Comparison of ENCODE assay signal across 9 cellular contexts in the genomic region with DNA sequence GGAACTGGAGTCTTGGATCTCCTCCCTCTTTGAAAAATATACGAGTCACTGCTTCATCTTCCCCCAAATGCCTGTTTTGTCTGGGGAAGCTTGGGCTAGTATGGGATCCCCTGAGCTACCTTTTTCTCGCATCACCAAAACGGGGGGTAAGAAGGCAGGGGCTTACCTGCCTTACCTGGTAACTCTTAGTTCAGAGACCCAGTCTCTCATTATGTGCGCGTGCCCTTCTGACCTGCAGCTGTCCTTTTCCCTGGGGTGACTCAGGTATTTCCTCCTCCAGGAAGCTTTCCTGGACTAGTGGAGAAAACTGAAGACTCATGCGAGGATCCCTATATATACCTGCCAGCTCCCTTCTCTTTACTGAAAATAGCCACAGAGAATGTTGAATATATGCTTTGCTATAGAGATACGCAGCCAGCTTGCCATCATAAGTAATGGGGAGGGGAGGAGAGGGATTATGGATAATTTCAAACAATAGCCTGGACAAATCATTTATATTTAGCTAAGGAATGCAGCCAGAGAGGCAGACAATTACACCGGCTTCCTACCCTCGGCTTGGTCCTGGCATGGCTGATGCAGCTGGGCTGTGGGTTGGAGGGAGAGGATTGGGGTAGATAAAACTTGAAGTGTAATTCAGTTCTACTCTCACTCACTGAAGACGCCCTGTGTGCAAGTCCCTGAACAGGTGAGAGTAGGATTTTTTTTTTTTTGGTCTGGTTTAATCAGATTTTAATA. TPM values are rescaled to one million over a fixed set of nuclear protein-coding genes. Genes with fewer than 3 reads are reported as not detected.
A peak's percentile ranks its signal among the peaks of the same experiment; 100 is the strongest.
DNase-seq lines count a peak whose midpoint lies in the region; ATAC-seq and TF ChIP-seq lines count a peak whose summit lies in the region.
"Had no signal": no experiment of that assay in that cellular context is flagged by ENCODE, and none has a peak within 500 bp of the region (broad histone marks: within the 10 kb centered on the region; RNA-seq: fewer than 3 reads in every experiment).

No MANE protein-coding gene starts in this region.

- H3K4me1 ChIP-seq in GM23248 (ENCODE audit: insufficient read depth) = peaks cover 4% of the 10 kb centered on the region; the same call in 1 of the 2 replicates
- peaks cover 12 to 29% of the 10 kb centered on the region in 2 donors for H3K4me1 ChIP-seq in gastrocnemius medialis

- peak overlapping the region; percentile 86 for H2AFZ ChIP-seq in GM23248

- H3K4me2 ChIP-seq in GM23248 (ENCODE audit: unreplicated experiment) = peak overlapping the region; percentile 87

- POLR2A ChIA-PET in T-cell (lab: Charles Lee) = no interaction called here

- H3K36me3 Mint-ChIP-seq in T-cell (no peaks in the 10 kb centered on the region), glutamatergic neuron (ENCODE audit: unreplicated experiment) (no peaks in the 10 kb centered on the region)

- H3K27ac ChIP-seq in GM23248 (no peak overlapping the region), gastrocnemius medialis (peak overlapping the region; percentile 74 to 93 (median 89))

- peaks cover 0 to 2% (median 0%) of the 10 kb centered on the region in 3 donors for H3K9me3 Mint-ChIP-seq in T-cell
- H3K9me3 Mint-ChIP-seq in glutamatergic neuron (ENCODE audit: unreplicated experiment) = peaks cover 1% of the 10 kb centered on the region

- H3K4me3 Mint-ChIP-seq in T-cell (peak overlapping the region; percentile 74 to 76 (median 75)), glutamatergic neuron (ENCODE audit: unreplicated experiment) (peak overlapping the region; percentile 88)

- no peaks in the 10 kb centered on the region for H3F3A ChIP-seq in GM23248 (ENCODE audit: insufficient read depth)

- intact Hi-C loops in gastrocnemius medialis (cut with DNase I; ENCODE audit: low total_unique reads) = loop anchor here (2.0 kb wide), 1 partner anchor 43 kb away; no protein-coding TSS in a partner anchor

- CTCF ChIA-PET in T-cell (lab: Charles Lee) = interaction anchor here in 1 of 2 donors (0.5 to 0.6 kb wide), 2 partner anchors 1099 to 1213 kb away, joined by 3 read pairs; no protein-coding TSS in a partner anchor

- no peak for ATAC-seq in T-cell (replicated peaks in 1 of 4)
- ATAC-seq in gastrocnemius medialis = no peak
- ATAC-seq in HG03378 (IDR thresholded peaks at IDR 0.05; ENCODE audit: unreplicated experiment) = no peak
- ATAC-seq in HG02870 (IDR thresholded peaks at IDR 0.05; ENCODE audit: unreplicated experiment) = no peak

- WGBS in GM23248 (ENCODE audit: low coverage in 1 of 2, low lambda C conversion rate in 2 of 2, missing lambda C conversion rate in 2 of 2), 2 experiments = 50 to 57% methylated on average over 10 of the region's 10 CpGs

- peaks cover under 1 to 19% (median 12%) of the 10 kb centered on the region in 3 donors for H3K4me1 Mint-ChIP-seq in T-cell
- peaks cover 7% of the 10 kb centered on the region for H3K4me1 Mint-ChIP-seq in glutamatergic neuron (ENCODE audit: low read depth, unreplicated experiment)

- H3K27me3 ChIP-seq in GM23248 (replicated peaks; ENCODE audit: insufficient read depth) (no peaks in the 10 kb centered on the region), gastrocnemius medialis (no peaks in the 10 kb centered on the region)

- H3K79me2 ChIP-seq in GM23248 (ENCODE audit: insufficient read depth) = no peaks in the 10 kb centered on the region; the same call in 1 of the 2 replicates

- in situ Hi-C loops in GM23248 (cut with MboI) (no loop called here), gastrocnemius medialis (cut with MboI; ENCODE audit: low sequenced_read_pairs in 4 of 4) (loop anchor here (10.0 kb wide), 3 partner anchors 57 to 197 kb away; no protein-coding TSS in a partner anchor)

- TF ChIP-seq POLR2A in gastrocnemius medialis (IDR thresholded peaks at IDR 0.05) = no peak

- DNase-seq in GM23248 (no peak), T-cell (no peak), glutamatergic neuron (no peak), gastrocnemius medialis (no peak), foreskin melanocyte (no peak), inferior parietal cortex (ENCODE audit: extremely low spot score) (no peak)
- DNase-seq: NCI-H2081 had no signal

- peaks cover 0 to 7% of the 10 kb centered on the region in 2 donors for H3K27me3 Mint-ChIP-seq in T-cell
- no peaks in the 10 kb centered on the region for H3K27me3 Mint-ChIP-seq in glutamatergic neuron (ENCODE audit: unreplicated experiment)

- no peak overlapping the region for H3K27ac Mint-ChIP-seq in T-cell
- no peak overlapping the region for H3K27ac Mint-ChIP-seq in glutamatergic neuron (ENCODE audit: unreplicated experiment)

- H3K9me3 ChIP-seq in GM23248 (ENCODE audit: low read depth) = no peaks in the 10 kb centered on the region
- H3K9me3 ChIP-seq in gastrocnemius medialis = no peaks in the 10 kb centered on the region

- H3K4me3 ChIP-seq in GM23248 (peak overlapping the region; percentile 80), gastrocnemius medialis (peak overlapping the region; percentile 76 to 87 (median 85))

- no peaks in the 10 kb centered on the region for H4K20me1 ChIP-seq in GM23248 (ENCODE audit: insufficient read depth)

- no peaks in the 10 kb centered on the region for H3K36me3 ChIP-seq in GM23248 (ENCODE audit: low read depth)
- no peaks in the 10 kb centered on the region for H3K36me3 ChIP-seq in gastrocnemius medialis

- no peak for TF ChIP-seq CTCF in glutamatergic neuron (IDR thresholded peaks at IDR 0.05; ENCODE audit: partially characterized antibody, unreplicated experiment)
- no peak for TF ChIP-seq CTCF in gastrocnemius medialis (IDR thresholded peaks at IDR 0.05 in 4 of 5, conservative IDR thresholded peaks at IDR 0.05 in 1 of 5)

- peak overlapping the region; percentile 77 for H3K9ac ChIP-seq in GM23248

- H3K9me2 ChIP-seq in GM23248 (ENCODE audit: insufficient read depth) = no peaks in the 10 kb centered on the region

RNA-seq across cellular contexts. Expression of gene TSPAN9, which starts 1.1 kb away (rescaled TPM):
- total RNA-seq in GM23248 (2014; rRNA removed; shearing (Covaris generic)) = 13.3 and 14.4 TPM in 2 replicates
- polyA plus RNA-seq in GM23248 (2016; fragmentation: Nextera tagmentation; extraction: Ambion mirVana) = 8.0 and 9.5 TPM in 2 replicates
- total RNA-seq in T-cell (1 to 10 TPM in 1 of 5 donors, under 1 TPM in 4; 0.56 to 1.1 (median 0.70) TPM), glutamatergic neuron (ENCODE audit: unreplicated experiment) (142 TPM), gastrocnemius medialis (1 to 10 TPM; 4.7 to 9.4 (median 7.4) TPM)
